9 cellular contexts compared by ENCODE assay signal in genomic region chr4:137125011-137125410, GRCh38.
DNase-seq lines count a peak whose midpoint lies in the region; ATAC-seq and TF ChIP-seq lines count a peak whose summit lies in the region.
"Had no signal": no experiment of that assay in that cellular context is flagged by ENCODE, and none has a peak within 500 bp of the region (broad histone marks: within the 10 kb centered on the region; RNA-seq: fewer than 3 reads in every experiment).

No MANE protein-coding gene starts in this region.

- TF ChIP-seq POLR2A in spleen (IDR thresholded peaks at IDR 0.05) = no peak

- peak in 1 of 2 experiments; percentile 17 for DNase-seq in HAP-1 (ENCODE audit: low spot score in 2 of 2)
- DNase-seq in SK-MEL-5 (ENCODE audit: low read depth, low spot score) = peak; percentile 1
- no peak for DNase-seq in Right ventricle myocardium superior
- no peak for DNase-seq in spleen
- DNase-seq in effector CD8-positive, alpha-beta T cell (lab: John Stamatoyannopoulos, UW) = no peak
- DNase-seq in T-helper 1 cell = no peak
- no peak for DNase-seq in middle frontal gyrus (ENCODE audit: extremely low spot score, low spot score)
- DNase-seq in cerebellar nuclear complex (lab: John Stamatoyannopoulos, UW) = no peak
- DNase-seq: stimulated activated CD4-positive, alpha-beta T cell treated with anti-CD3 and anti-CD28 coated beads, Interleukin-1b, Interleukin-23, amount 100 ng/mL, for 48 hours had no signal

- H3K36me3 ChIP-seq in HAP-1 (replicated peaks) (no peaks in the 10 kb centered on the region), spleen (no peaks in the 10 kb centered on the region)

- TF ChIP-seq CTCF in spleen (IDR thresholded peaks at IDR 0.05 in 8 of 11, conservative IDR thresholded peaks at IDR 0.05 in 3 of 11) = no peak

- H3K27ac ChIP-seq in spleen = no peak overlapping the region

- 49 to 71% (median 66%) methylated on average over 3 of the region's 3 CpGs for WGBS in spleen, 5 donors

- intact Hi-C loops in Right ventricle myocardium superior (cut with DNase I) (loop anchor here (10.0 kb wide), 1 partner anchor 740 kb away; no protein-coding TSS in a partner anchor), spleen (cut with DNase I; ENCODE audit: low total_unique reads) (no loop called here)

- peaks cover 9% of the 10 kb centered on the region for H3K4me1 ChIP-seq in HAP-1
- H3K4me1 ChIP-seq in spleen = no peaks in the 10 kb centered on the region

- H3K27me3 ChIP-seq in HAP-1 (ENCODE audit: low read depth) (no peaks in the 10 kb centered on the region), spleen (replicated peaks in 1 of 7) (no peaks in the 10 kb centered on the region)

- H3K9me3 ChIP-seq in HAP-1 = no peaks in the 10 kb centered on the region
- no peaks in the 10 kb centered on the region for H3K9me3 ChIP-seq in spleen

- peak overlapping the region; percentile 1; the same call in 1 of the 2 replicates for H3K4me3 ChIP-seq in HAP-1
- H3K4me3 ChIP-seq in spleen = peak overlapping the region in 5 of 8 donors; percentile 4 to 51 (median 8)

- in situ Hi-C loops in HAP-1 (cut with MboI; ENCODE audit: low sequenced_read_pairs) = no loop called here
- in situ Hi-C loops in SK-MEL-5 (cut with HindIII; ENCODE audit: low pct_unique_long_range_greater_than_20kb, low sequenced_read_pairs) = no loop called here

- ATAC-seq in Right ventricle myocardium superior (ENCODE audit: poor library complexity) = peak; percentile 67
